Comparison of ENCODE assay signal across 8 cellular contexts in genomic region chr10:132637477-132638129, GRCh38.
DNase-seq lines count a peak whose midpoint lies in the region; ATAC-seq and TF ChIP-seq lines count a peak whose summit lies in the region.

No MANE protein-coding gene starts in this region.

- H3K27me3 ChIP-seq in IMR-90 (ENCODE audit: control insufficient read depth, insufficient read depth, low read length) (no peaks in the 10 kb centered on the region), aorta (ENCODE audit: control insufficient read depth in 1 of 2, insufficient read depth in 2 of 2, low read length in 1 of 2) (no peaks in the 10 kb centered on the region)

- H3K56ac ChIP-seq in IMR-90 (ENCODE audit: extremely low read depth, insufficient read depth, low read length): no peak overlapping the region

- peaks cover 7% of the 10 kb centered on the region; the same call in 1 of the 2 replicates for H3K9me1 ChIP-seq in IMR-90 (ENCODE audit: insufficient read depth, low read length)

- H3K4me1 Mint-ChIP-seq in mesothelial cell of epicardium: peaks cover 10% of the 10 kb centered on the region

- H3K36me3 Mint-ChIP-seq in mesothelial cell of epicardium: peaks cover 6% of the 10 kb centered on the region

- peak overlapping the region in 1 of 2 experiments; percentile 53; a peak in 2 of 4 replicates for H4K8ac ChIP-seq in IMR-90 (ENCODE audit: low read depth in 2 of 2, low read length in 2 of 2)

- H4K20me1 ChIP-seq in IMR-90 (ENCODE audit: insufficient read depth, low read length): peaks cover 31% of the 10 kb centered on the region

- H3K79me1 ChIP-seq in IMR-90 (ENCODE audit: low read depth in 1 of 2, low read length in 2 of 2): peaks cover 34 to 58% of the 10 kb centered on the region in 2 experiments

- CTCF ChIA-PET in IMR-90 (lab: Yijun Ruan, JAX): interaction anchor here (1.3 kb wide), 1 partner anchor 178 kb away, joined by 7 read pairs; no protein-coding TSS in a partner anchor

- POLR2A ChIA-PET in IMR-90 (lab: Charles Lee; ENCODE audit: unreplicated experiment): no interaction called here

- H2BK5ac ChIP-seq in IMR-90 (ENCODE audit: low read depth, low read length, poor library complexity, severe bottlenecking): no peak overlapping the region

- H3K9ac ChIP-seq in IMR-90 (ENCODE audit: low read depth, low read length): peak overlapping the region; percentile 50; the same call in 1 of the 2 replicates

- H2AK5ac ChIP-seq in IMR-90 (ENCODE audit: low read depth, low read length): no peak overlapping the region

- H3K4me1 ChIP-seq in IMR-90 (ENCODE audit: control insufficient read depth, insufficient read depth, low read length) (peaks cover 8% of the 10 kb centered on the region; the same call in 1 of the 2 replicates), aorta (ENCODE audit: control insufficient read depth in 1 of 2, insufficient read depth in 2 of 2, low read length in 2 of 2) (peaks cover 0 to 6% of the 10 kb centered on the region in 2 donors)

- peak overlapping the region; percentile 28 for H2AK9ac ChIP-seq in IMR-90 (replicated peaks; ENCODE audit: low read depth, low read length, poor library complexity)

- DNase-seq in DMS53 treated with DMSO at 0.1 percent for 48 hours (lab: John Stamatoyannopoulos, UW; ENCODE audit: unreplicated experiment) (peak; percentile 27), IMR-90 (peak; percentile 73), SKM-1 (lab: John Stamatoyannopoulos, UW; ENCODE audit: unreplicated experiment) (peak; percentile 35), epithelial cell of prostate (ENCODE audit: low read depth, low spot score) (peak; percentile 8), mesothelial cell of epicardium (ENCODE audit: low spot score in 2 of 2, unreplicated experiment in 2 of 2) (no peak), aorta (no peak)

- no peak overlapping the region for H3K4me3 Mint-ChIP-seq in mesothelial cell of epicardium

- peak overlapping the region; percentile 39 for H2AFZ ChIP-seq in IMR-90 (replicated peaks; ENCODE audit: low read length, poor library complexity)

- H2BK15ac ChIP-seq in IMR-90 (ENCODE audit: low read depth, low read length): no peak overlapping the region

- H3K4me3 ChIP-seq in IMR-90 (ENCODE audit: insufficient read depth, low read depth, low read length) (no peak overlapping the region), aorta (ENCODE audit: low read length in 2 of 2) (no peak overlapping the region)

- H3K27ac ChIP-seq in 22Rv1 (no peak overlapping the region), IMR-90 (ENCODE audit: insufficient read depth, low read length) (no peak overlapping the region), epithelial cell of prostate (no peak overlapping the region), aorta (ENCODE audit: low read depth in 1 of 2, low read length in 2 of 2) (peak overlapping the region in 1 of 2 donors; percentile 55)

- 0 out of 2 replicates have a peak overlapping the region, but pooled peaks have one; percentile 30 for H2BK120ac ChIP-seq in IMR-90 (ENCODE audit: low read depth, low read length)

- H3K4ac ChIP-seq in IMR-90 (ENCODE audit: low read depth, low read length): no peak overlapping the region; the same call in 1 of the 2 replicates

- H3K18ac ChIP-seq in IMR-90 (ENCODE audit: low read depth, low read length): no peak overlapping the region

- WGBS in IMR-90 (ENCODE audit: extremely low coverage in 2 of 2, insufficient read length in 1 of 2), 2 experiments: 40% methylated on average over 2 of the region's 19 CpGs; no CpG with 5 or more reads in 1 of the 2 experiments
- WGBS in aorta, 2 donors: 29 to 31% methylated on average over 19 of the region's 19 CpGs

- no peak for TF ChIP-seq POLR2A in IMR-90 (IDR thresholded peaks at IDR 0.05; ENCODE audit: low read depth, low read length)

- H2BK20ac ChIP-seq in IMR-90 (ENCODE audit: low read depth, low read length): no peak overlapping the region

- no peak overlapping the region for H4K91ac ChIP-seq in IMR-90 (ENCODE audit: insufficient read depth, low read depth, low read length)

- dilution Hi-C loops in IMR-90 (cut with HindIII; ENCODE audit: low sequenced_read_pairs, unreplicated experiment): no loop called here

- H3K9me3 Mint-ChIP-seq in mesothelial cell of epicardium: no peaks in the 10 kb centered on the region

- H3K9me3 ChIP-seq in IMR-90 (ENCODE audit: control insufficient read depth, insufficient read depth, low read length) (no peaks in the 10 kb centered on the region), aorta (ENCODE audit: control insufficient read depth, low read length) (no peaks in the 10 kb centered on the region)

- no peak overlapping the region for H4K5ac ChIP-seq in IMR-90 (ENCODE audit: low read depth, low read length)

- no peak overlapping the region; the same call in 1 of the 2 replicates for H3K23ac ChIP-seq in IMR-90 (ENCODE audit: low read depth, low read length)

- in situ Hi-C loops in IMR-90 (cut with MboI; ENCODE audit: low sequenced_read_pairs): loop anchor here (5.0 to 10.0 kb wide), 3 partner anchors 180 to 413 kb away; partner anchors contain the start of gene PWWP2B

- TF ChIP-seq CTCF in 22Rv1 (IDR thresholded peaks at IDR 0.05) (peak; percentile 66), IMR-90 (conservative IDR thresholded peaks at IDR 0.05; ENCODE audit: low read depth, low read length) (peak; percentile 96), mesothelial cell of epicardium (IDR thresholded peaks at IDR 0.05; ENCODE audit: unreplicated experiment) (peak; percentile 65)

- H3K27ac Mint-ChIP-seq in mesothelial cell of epicardium: no peak overlapping the region

- BruUV-seq in IMR-90 (replicated peaks; lab: Mats Ljungman, UMichigan): no TSS peak

- peak overlapping the region; percentile 33; the same call in 1 of the 2 replicates for H3K14ac ChIP-seq in IMR-90 (replicated peaks; ENCODE audit: low read depth, low read length)

- H3K36me3 ChIP-seq in IMR-90 (ENCODE audit: control insufficient read depth, insufficient read depth, low read length): no peaks in the 10 kb centered on the region
- no peaks in the 10 kb centered on the region for H3K36me3 ChIP-seq in aorta (ENCODE audit: control insufficient read depth in 1 of 2, insufficient read depth in 2 of 2, low read length in 1 of 2)

- intact Hi-C loops in IMR-90 (cut with micrococcal nuclease) (loop anchor here (1.0 to 5.0 kb wide), 4 partner anchors 97 to 414 kb away; no protein-coding TSS in a partner anchor), aorta (cut with DNase I) (loop anchor here (1.0 to 10.0 kb wide), 4 partner anchors 129 to 243 kb away; partner anchors contain the start of gene PWWP2B (in 2 of the 2))

- H3K27me3 Mint-ChIP-seq in mesothelial cell of epicardium (ENCODE audit: low read depth): no peaks in the 10 kb centered on the region

- ATAC-seq in IMR-90 (ENCODE audit: low read depth) (peak; percentile 89), aorta (ENCODE audit: low FRiP score) (peak; percentile 77), GM19397 (IDR thresholded peaks at IDR 0.05; ENCODE audit: unreplicated experiment) (no peak)

- TF ChIP-seq RAD21 in IMR-90 (IDR thresholded peaks at IDR 0.05; ENCODE audit: low read length): peak; percentile 95

- peak overlapping the region; percentile 56 for H3K4me2 ChIP-seq in IMR-90 (ENCODE audit: low read depth, low read length)

TF ChIP-seq in IMR-90, 13 proteins besides CTCF, POLR2A, EP300 and RAD21:
- no peak for TF ChIP-seq RFX5 (IDR thresholded peaks at IDR 0.05; ENCODE audit: low read depth, low read length)
- no peak for TF ChIP-seq CHD1 (IDR thresholded peaks at IDR 0.05; ENCODE audit: low read depth, low read length)
- TF ChIP-seq MAZ (IDR thresholded peaks at IDR 0.05; ENCODE audit: borderline replicate concordance, low read depth, low read length): peak; percentile 41; the same call in 1 of the 2 replicates
- TF ChIP-seq SMC3 (IDR thresholded peaks at IDR 0.05; ENCODE audit: low read depth, low read length): peak; percentile 95

Comparison
In these comparisons a context has a peak if more than half of its experiments do, and no peak if none do; other contexts are left out.
1. DNase-seq: peak in DMS53 treated with DMSO at 0.1 percent for 48 hours (single experiment), IMR-90 (single experiment), SKM-1 (single experiment) and epithelial cell of prostate (single experiment); none in mesothelial cell of epicardium (0 of 2) and aorta (0 of 2).
2. Peak in every context shown above with its lines, with median percentiles within 50 percentile points of each other: CTCF ChIP-seq.